Comparison of ENCODE assay signal across 24 cellular contexts in the genomic region with DNA sequence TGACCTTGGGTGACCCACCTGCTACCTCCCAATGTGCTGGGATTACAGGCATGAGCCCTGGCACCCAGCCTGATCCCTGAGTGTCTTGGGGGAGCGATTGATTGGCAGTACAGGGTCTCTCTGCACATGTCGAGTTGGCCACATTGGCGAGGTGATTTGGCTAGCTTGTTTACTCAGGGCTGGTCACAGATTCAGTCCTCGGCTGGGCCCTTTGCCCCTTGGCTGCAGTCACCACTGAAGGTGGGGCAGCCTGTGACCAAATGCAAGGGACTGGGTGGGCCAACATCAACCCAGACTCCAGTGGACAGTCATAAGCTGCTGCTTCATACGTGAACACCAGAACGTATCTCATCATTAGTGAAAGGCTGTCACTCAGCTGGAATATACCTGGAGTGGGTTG.
"Had no signal": no experiment of that assay in that cellular context is flagged by ENCODE, and none has a peak within 500 bp of the region (broad histone marks: within the 10 kb centered on the region; RNA-seq: fewer than 3 reads in every experiment).

No MANE protein-coding gene starts in this region.

- H3K4me3 Mint-ChIP-seq: activated naive CD4-positive, alpha-beta T cell treated with anti-CD3 and anti-CD28 coated beads, Interleukin-2, amount 50 U/mL, for 24 hours; activated T-helper 1 cell treated with anti-CD3 and anti-CD28 coated beads, Interleukin-12 subunit alpha, Interleukin-12 subunit beta, Interleukin-2, Interleukin-4 antibody, amounts not matched to agents 30 ng/mL and 10 ng/mL and 1 ng/mL, durations not matched to agents 14 hours and 24 hours and 36 hours; mesothelial cell of epicardium; natural killer cell; stimulated activated naive CD8-positive, alpha-beta T cell treated with anti-CD3 and anti-CD28 coated beads, Interleukin-15, Interleukin-2, amounts not matched to agents 100 ng/mL and 50 ng/mL, for 24 hours; T-helper 17 cell had no signal

- H3K9ac ChIP-seq: parathyroid adenoma had no signal

- H3K9me3 Mint-ChIP-seq: activated naive CD4-positive, alpha-beta T cell treated with anti-CD3 and anti-CD28 coated beads, Interleukin-2, amount 50 U/mL, for 24 hours; activated T-helper 1 cell treated with anti-CD3 and anti-CD28 coated beads, Interleukin-12 subunit alpha, Interleukin-12 subunit beta, Interleukin-2, Interleukin-4 antibody, amounts not matched to agents 30 ng/mL and 10 ng/mL and 1 ng/mL, durations not matched to agents 14 hours and 24 hours and 36 hours; mesothelial cell of epicardium; natural killer cell; stimulated activated naive CD8-positive, alpha-beta T cell treated with anti-CD3 and anti-CD28 coated beads, Interleukin-15, Interleukin-2, amounts not matched to agents 100 ng/mL and 50 ng/mL, for 24 hours had no signal

- H3K36me3 Mint-ChIP-seq: activated naive CD4-positive, alpha-beta T cell treated with anti-CD3 and anti-CD28 coated beads, Interleukin-2, amount 50 U/mL, for 24 hours; natural killer cell had no signal

- H3K27ac ChIP-seq: body of pancreas, cardiac muscle cell, parathyroid adenoma, spleen, tibial artery had no signal

- H3K27ac Mint-ChIP-seq: activated naive CD4-positive, alpha-beta T cell treated with anti-CD3 and anti-CD28 coated beads, Interleukin-2, amount 50 U/mL, for 24 hours; activated T-helper 1 cell treated with anti-CD3 and anti-CD28 coated beads, Interleukin-12 subunit alpha, Interleukin-12 subunit beta, Interleukin-2, Interleukin-4 antibody, amounts not matched to agents 30 ng/mL and 10 ng/mL and 1 ng/mL, durations not matched to agents 14 hours and 24 hours and 36 hours; mesothelial cell of epicardium; natural killer cell; stimulated activated naive CD8-positive, alpha-beta T cell treated with anti-CD3 and anti-CD28 coated beads, Interleukin-15, Interleukin-2, amounts not matched to agents 100 ng/mL and 50 ng/mL, for 24 hours; T-helper 17 cell had no signal

- H3K79me2 ChIP-seq: parathyroid adenoma had no signal

- H3K4me3 ChIP-seq: body of pancreas, cardiac muscle cell, lung, spleen, tibial artery had no signal

- ATAC-seq: body of pancreas, natural killer cell, T-helper 17 cell had no signal

- DNase-seq: activated CD4-positive, alpha-beta T cell treated with anti-CD3 and anti-CD28 coated beads for 4 hours; activated CD4-positive, alpha-beta T cell treated with anti-CD3 and anti-CD28 coated beads, Interleukin-2, amount 50 U/mL, for 48 hours; activated CD4-positive, CD25-positive, alpha-beta regulatory T cell; activated gamma-delta T cell; anterior cingulate cortex; body of pancreas; effector CD4-positive, alpha-beta T cell; erythroblast; foreskin fibroblast; kidney; natural killer cell; retina; spleen; stimulated activated CD4-positive, alpha-beta T cell treated with anti-CD3 and anti-CD28 coated beads, Interleukin-4, amount 100 ng/mL, for 1 hour; SW 1271; T-helper 17 cell; tibial artery had no signal

- H3K9me3 ChIP-seq: body of pancreas, spleen, tibial artery had no signal

- H2AFZ ChIP-seq: parathyroid adenoma had no signal

- H3K27me3 ChIP-seq: body of pancreas, cardiac muscle cell, spleen, tibial artery had no signal

- H3K4me1 Mint-ChIP-seq: activated naive CD4-positive, alpha-beta T cell treated with anti-CD3 and anti-CD28 coated beads, Interleukin-2, amount 50 U/mL, for 24 hours; natural killer cell had no signal

- H3K4me1 ChIP-seq: parathyroid adenoma had no signal
